7 cellular contexts compared by ENCODE assay signal in genomic region chr3:119810018-119810435, GRCh38. TPM values are rescaled to one million over a fixed set of nuclear protein-coding genes. Genes with fewer than 3 reads are reported as not detected.
DNase-seq lines count a peak whose midpoint lies in the region; ATAC-seq, FAIRE-seq and TF ChIP-seq lines count a peak whose summit lies in the region.

No MANE protein-coding gene starts in this region.

- POLR2A ChIA-PET in K562 (lab: Yijun Ruan, JAX): interaction anchor here (0.8 kb wide), 1 partner anchor 16 kb away, joined by 3 read pairs; no protein-coding TSS in a partner anchor

- BruUV-seq in K562 (replicated peaks; lab: Mats Ljungman, UMichigan): no TSS peak

- no peaks in the 10 kb centered on the region for H3K36me3 Mint-ChIP-seq in T-helper 2 cell treated with Interferon-gamma antibody and Interleukin-4, amounts not matched to agents 5 μg/mL and 100 μg/mL, for 36 hours (ENCODE audit: low read depth)

- peak; percentile 89 for ATAC-seq in GM18867 (IDR thresholded peaks at IDR 0.05; ENCODE audit: unreplicated experiment)
- ATAC-seq in HG02970 (IDR thresholded peaks at IDR 0.05; ENCODE audit: low FRiP score, unreplicated experiment): peak; percentile 56
- peak; percentile 36; the same call in 2 of the 3 replicates for ATAC-seq in K562

- no peaks in the 10 kb centered on the region for H3K9me3 Mint-ChIP-seq in T-helper 2 cell treated with Interferon-gamma antibody and Interleukin-4, amounts not matched to agents 5 μg/mL and 100 μg/mL, for 36 hours

- CTCF ChIA-PET in K562 (lab: Yijun Ruan, JAX; ENCODE audit: low intra/inter-chr PET ratio): no interaction called here

- no peaks in the 10 kb centered on the region for H3K36me3 ChIP-seq in K562 (ENCODE audit: control insufficient read depth, insufficient read depth, low read length)

- TF ChIP-seq CTCF in K562 (IDR thresholded peaks at IDR 0.05 in 2 of 3, conservative IDR thresholded peaks at IDR 0.05 in 1 of 3; ENCODE audit: insufficient read depth in 2 of 3, low read depth in 1 of 3, low read length in 3 of 3): no peak

- H3K4me3 Mint-ChIP-seq in T-helper 2 cell treated with Interferon-gamma antibody and Interleukin-4, amounts not matched to agents 5 μg/mL and 100 μg/mL, for 36 hours: peak overlapping the region; percentile 76

- H3K9me1 ChIP-seq in K562 (ENCODE audit: control insufficient read depth, insufficient read depth, low read length): no peaks in the 10 kb centered on the region

- H3K4me2 ChIP-seq in K562 (ENCODE audit: insufficient read depth, low read length): no peak overlapping the region

- H3K4me3 ChIP-seq in K562: no peak overlapping the region

- H3K4me1 ChIP-seq in K562 (replicated peaks in 1 of 2; ENCODE audit: control insufficient read depth in 2 of 2, insufficient read depth in 2 of 2, low read length in 2 of 2): peaks cover 0 to 12% of the 10 kb centered on the region in 2 experiments; a peak in 3 of 5 replicates

- no peak overlapping the region for H3K27ac ChIP-seq in K562 (ENCODE audit: extremely low read depth, low read depth, low read length)

- peaks cover 5% of the 10 kb centered on the region for H3K4me1 Mint-ChIP-seq in T-helper 2 cell treated with Interferon-gamma antibody and Interleukin-4, amounts not matched to agents 5 μg/mL and 100 μg/mL, for 36 hours (ENCODE audit: low read depth)

- FAIRE-seq in K562 (lab: Jason Lieb, UNC): no peak

- peaks cover 0 to 7% of the 10 kb centered on the region in 2 experiments; a peak in 2 of 5 replicates for H3K27me3 ChIP-seq in K562 (ENCODE audit: control insufficient read depth in 2 of 2, insufficient read depth in 2 of 2, low read length in 2 of 2)

- peaks cover 5% of the 10 kb centered on the region for H3K27me3 Mint-ChIP-seq in T-helper 2 cell treated with Interferon-gamma antibody and Interleukin-4, amounts not matched to agents 5 μg/mL and 100 μg/mL, for 36 hours (ENCODE audit: low read depth)

- no peak overlapping the region for H3K9ac ChIP-seq in K562 (ENCODE audit: insufficient read depth in 1 of 2, low read depth in 2 of 2, low read length in 2 of 2)

- H3K9me3 ChIP-seq in K562 (replicated peaks; ENCODE audit: control insufficient read depth, insufficient read depth, low read depth, low read length): no peaks in the 10 kb centered on the region

- H3K79me2 ChIP-seq in K562 (ENCODE audit: control insufficient read depth, insufficient read depth, low read length): no peaks in the 10 kb centered on the region

- in situ Hi-C loops in K562 (cut with MboI): no loop called here

- DNase-seq in T-helper 2 cell treated with Interferon-gamma antibody and Interleukin-4, amounts not matched to agents 5 μg/mL and 100 μg/mL, for 36 hours (ENCODE audit: low spot score): peak; percentile 42
- DNase-seq in K562 (ENCODE audit: extremely low read depth in 1 of 4, low spot score in 3 of 4) (no peak), lung microvascular endothelial cell (ENCODE audit: low read depth in 2 of 2) (peak; percentile 38 to 58), SW480 (ENCODE audit: low spot score) (no peak)
- DNase-seq in stimulated activated CD8-positive, alpha-beta memory T cell treated with anti-CD3 and anti-CD28 coated beads, Interleukin-7, amount 100 ng/mL, for 4 hours (ENCODE audit: low read depth in 2 of 2): peak; percentile 35 to 65

- no peak for TF ChIP-seq EP300 in K562 (IDR thresholded peaks at IDR 0.05; ENCODE audit: low read length)

- no peaks in the 10 kb centered on the region for H4K20me1 ChIP-seq in K562 (replicated peaks; ENCODE audit: control insufficient read depth, insufficient read depth, low read length)

- H3K27ac Mint-ChIP-seq in T-helper 2 cell treated with Interferon-gamma antibody and Interleukin-4, amounts not matched to agents 5 μg/mL and 100 μg/mL, for 36 hours: peak overlapping the region; percentile 50

- TF ChIP-seq RAD21 in K562 (CRISPR knock-in tag; conservative IDR thresholded peaks at IDR 0.05 in 1 of 2, IDR thresholded peaks at IDR 0.05 in 1 of 2): no peak

- intact Hi-C loops in K562 (cut with micrococcal nuclease): loop anchor here (10.0 kb wide), 1 partner anchor 55 kb away; no protein-coding TSS in a partner anchor

- WGBS in K562 (ENCODE audit: insufficient coverage, low coverage, missing lambda C conversion rate): 80% methylated on average over 13 of the region's 33 CpGs

- no peak overlapping the region for H2AFZ ChIP-seq in K562 (ENCODE audit: low read depth, low read length)

- no peak for TF ChIP-seq POLR2A in K562 (conservative IDR thresholded peaks at IDR 0.05)

TF ChIP-seq in K562, 482 proteins besides CTCF, POLR2A, EP300 and RAD21:
- TF ChIP-seq ZNF274 (IDR thresholded peaks at IDR 0.05; ENCODE audit: borderline replicate concordance, low read depth, low read length) (no peak), SETDB1 (IDR thresholded peaks at IDR 0.05; ENCODE audit: low read length) (no peak), HMGXB4 (CRISPR knock-in tag; IDR thresholded peaks at IDR 0.05) (no peak), TAF1 (IDR thresholded peaks at IDR 0.05; ENCODE audit: control insufficient read depth, extremely low read depth, insufficient read depth, low read length, severe bottlenecking) (no peak), EP400 (IDR thresholded peaks at IDR 0.05) (no peak), TRIM24 (IDR thresholded peaks at IDR 0.05) (no peak), ZNF217 (CRISPR knock-in tag; IDR thresholded peaks at IDR 0.05) (no peak), HSF4 (CRISPR knock-in tag; IDR thresholded peaks at IDR 0.05; ENCODE audit: borderline replicate concordance) (no peak), ZNF639 (CRISPR knock-in tag; conservative IDR thresholded peaks at IDR 0.05 in 1 of 2, IDR thresholded peaks at IDR 0.05 in 1 of 2) (no peak), ZNF79 (CRISPR knock-in tag; IDR thresholded peaks at IDR 0.05; ENCODE audit: low read depth) (no peak), RB1 (IDR thresholded peaks at IDR 0.05; ENCODE audit: low read depth) (no peak), ZNF146 (CRISPR knock-in tag; IDR thresholded peaks at IDR 0.05; ENCODE audit: unreplicated experiment) (no peak), PHF21A (IDR thresholded peaks at IDR 0.05; ENCODE audit: borderline replicate concordance, low read depth) (no peak), CAMTA2 (CRISPR knock-in tag; conservative IDR thresholded peaks at IDR 0.05) (no peak), SNIP1 (IDR thresholded peaks at IDR 0.05; ENCODE audit: low read depth) (no peak), PTBP1 (IDR thresholded peaks at IDR 0.05; ENCODE audit: low read depth, low read length) (no peak)

RNA-seq across cellular contexts. Expression of gene NR1I2, which starts 28.1 kb away (rescaled TPM):
- not detected in 2 replicates for total RNA-seq in K562 (2011; cell fraction: chromatin; rRNA removed; ENCODE audit: low replicate concordance)
- total RNA-seq in K562 (2011; cell fraction: nucleolus; rRNA removed): not detected in 2 replicates
- total RNA-seq in K562 (2011; cell fraction: nucleoplasm; rRNA removed): not detected in 2 replicates
- total RNA-seq in K562 (2014; rRNA removed) (not detected in 2 replicates), K562 (2014; rRNA removed; fragmentation: Illumina TruSeq; extraction: Trizol) (not detected in 2 replicates), K562 (2015; rRNA removed; fragmentation: Illumina TruSeq; extraction: Trizol) (not detected in 2 replicates), K562 (2021) (0.18 TPM in 1 of 2 replicates, not detected in the other), lung microvascular endothelial cell (not detected in 2 replicates)
- polyA plus RNA-seq in K562 (2011; rRNA removed) (not detected in 2 replicates), K562 (2014; fragmentation: Illumina TruSeq; extraction: Trizol) (not detected in 2 replicates), K562 (2014; fragmentation: Nextera tagmentation; extraction: Ambion mirVana) (not detected), K562 (2014; rRNA removed) (not detected in 2 replicates)
- polyA plus RNA-seq in K562 (2011; cell fraction: cytosol; rRNA removed): not detected in 2 replicates
- polyA plus RNA-seq in K562 (2011; cell fraction: nucleus; rRNA removed): not detected in 2 replicates
- polyA plus RNA-seq in K562 (2012): 0.03 TPM in 1 of 2 replicates, not detected in the other
- polyA minus RNA-seq in K562 (2011; rRNA and poly(A)+ RNA removed): 0.21 TPM in 1 of 2 replicates, not detected in the other
- not detected in 2 replicates for polyA minus RNA-seq in K562 (2011; cell fraction: cytosol; rRNA and poly(A)+ RNA removed)
- polyA minus RNA-seq in K562 (2011; cell fraction: nucleus; rRNA and poly(A)+ RNA removed): not detected in 2 replicates

Comparison
In these comparisons a context has a peak if more than half of its experiments do, and no peak if none do; other contexts are left out.
1. ATAC-seq: peak in every context shown above with its lines; median percentile 89 in GM18867; 56 in HG02970; 36 in K562.
2. DNase-seq: peak in T-helper 2 cell treated with Interferon-gamma antibody and Interleukin-4, amounts not matched to agents 5 μg/mL and 100 μg/mL, for 36 hours (single experiment), lung microvascular endothelial cell (2 of 2) and stimulated activated CD8-positive, alpha-beta memory T cell treated with anti-CD3 and anti-CD28 coated beads, Interleukin-7, amount 100 ng/mL, for 4 hours (2 of 2); none in K562 (0 of 4) and SW480 (single experiment).